10 cellular contexts compared by ENCODE assay signal in genomic region chr3:186786810-186787375, GRCh38. TPM values are rescaled to one million over a fixed set of nuclear protein-coding genes. Genes with fewer than 3 reads are reported as not detected.
A peak's percentile ranks its signal among the peaks of the same experiment; 100 is the strongest.
DNase-seq lines count a peak whose midpoint lies in the region; ATAC-seq and TF ChIP-seq lines count a peak whose summit lies in the region.
"Had no signal": no experiment of that assay in that cellular context is flagged by ENCODE, and none has a peak within 500 bp of the region (broad histone marks: within the 10 kb centered on the region; RNA-seq: fewer than 3 reads in every experiment).

No MANE protein-coding gene starts in this region.

- TF ChIP-seq EP300 in sigmoid colon (IDR thresholded peaks at IDR 0.05): no peak

- 43 to 50% (median 49%) methylated on average over 5 of the region's 5 CpGs for WGBS in heart left ventricle, 4 donors
- 40 to 55% methylated on average over 5 of the region's 5 CpGs for WGBS in sigmoid colon, 2 donors

- peaks cover 58% of the 10 kb centered on the region for H3K4me1 Mint-ChIP-seq in activated CD4-positive, alpha-beta memory T cell treated with anti-CD3 and anti-CD28 coated beads, Interleukin-2, amount 10 ng/mL, durations not matched to agents 7 days and 5 days
- peaks cover 30% of the 10 kb centered on the region for H3K4me1 Mint-ChIP-seq in type B pancreatic cell (ENCODE audit: unreplicated experiment)

- H3K9me3 Mint-ChIP-seq in activated CD4-positive, alpha-beta memory T cell treated with anti-CD3 and anti-CD28 coated beads, Interleukin-2, amount 10 ng/mL, durations not matched to agents 7 days and 5 days: no peaks in the 10 kb centered on the region
- H3K9me3 Mint-ChIP-seq in type B pancreatic cell: no peaks in the 10 kb centered on the region

- ATAC-seq in heart left ventricle: no peak
- ATAC-seq in Right ventricle myocardium superior (ENCODE audit: poor library complexity): no peak
- no peak for ATAC-seq in HG03432 (IDR thresholded peaks at IDR 0.05; ENCODE audit: unreplicated experiment)
- no peak for ATAC-seq in HG03439 (IDR thresholded peaks at IDR 0.05; ENCODE audit: unreplicated experiment)
- ATAC-seq: left cardiac atrium had no signal

- DNase-seq in heart left ventricle (no peak), Right ventricle myocardium superior (no peak), type B pancreatic cell (ENCODE audit: extremely low spot score, unreplicated experiment) (no peak), sigmoid colon (no peak)
- DNase-seq in activated CD4-positive, alpha-beta memory T cell treated with anti-CD3 and anti-CD28 coated beads, Interleukin-2, amount 10 ng/mL, durations not matched to agents 7 days and 5 days: no peak
- DNase-seq: left cardiac atrium, NCI-H2171 had no signal

- H3K9me3 ChIP-seq in heart left ventricle (no peaks in the 10 kb centered on the region), iPS-18a (ENCODE audit: control insufficient read depth, low read depth, low read length) (no peaks in the 10 kb centered on the region), sigmoid colon (no peaks in the 10 kb centered on the region)

- peaks cover 6 to 80% (median 74%) of the 10 kb centered on the region in 9 donors for H3K36me3 ChIP-seq in heart left ventricle
- peaks cover 82% of the 10 kb centered on the region for H3K36me3 ChIP-seq in iPS-18a (ENCODE audit: control insufficient read depth, low read depth, low read length)
- peaks cover 28 to 69% (median 51%) of the 10 kb centered on the region in 4 donors for H3K36me3 ChIP-seq in sigmoid colon

- POLR2A ChIA-PET in activated CD4-positive, alpha-beta memory T cell treated with anti-CD3 and anti-CD28 coated beads, Interleukin-2, amount 10 ng/mL, durations not matched to agents 7 days and 5 days (lab: Charles Lee): interaction anchor here (1.1 to 6.4 kb wide), 7 partner anchors 12 to 859 kb away, joined by 3 to 77 read pairs (median 11); partner anchors contain the start of gene RFC4

- no peak overlapping the region for H3K27ac ChIP-seq in heart left ventricle
- H3K27ac ChIP-seq in iPS-18a (ENCODE audit: low read length): no peak overlapping the region
- H3K27ac ChIP-seq in sigmoid colon: no peak overlapping the region

- peaks cover 89% of the 10 kb centered on the region for H3K36me3 Mint-ChIP-seq in activated CD4-positive, alpha-beta memory T cell treated with anti-CD3 and anti-CD28 coated beads, Interleukin-2, amount 10 ng/mL, durations not matched to agents 7 days and 5 days (ENCODE audit: low read depth)
- H3K36me3 Mint-ChIP-seq in type B pancreatic cell: peaks cover 54% of the 10 kb centered on the region

- TF ChIP-seq CTCF in heart left ventricle (IDR thresholded peaks at IDR 0.05): no peak
- no peak for TF ChIP-seq CTCF in type B pancreatic cell (conservative IDR thresholded peaks at IDR 0.05)
- no peak for TF ChIP-seq CTCF in sigmoid colon (IDR thresholded peaks at IDR 0.05)

- H3K27me3 ChIP-seq in heart left ventricle (no peaks in the 10 kb centered on the region), iPS-18a (ENCODE audit: control insufficient read depth, insufficient read depth, low read length) (no peaks in the 10 kb centered on the region), sigmoid colon (no peaks in the 10 kb centered on the region)

- intact Hi-C loops in heart left ventricle (cut with DNase I): loop anchor here in 1 of 10 donors (10.0 kb wide), 1 partner anchor 852 kb away; the partner anchor contains the start of gene TRA2B
- intact Hi-C loops in Right ventricle myocardium superior (cut with DNase I): no loop called here
- intact Hi-C loops in sigmoid colon (cut with DNase I): no loop called here

- CTCF ChIA-PET in activated CD4-positive, alpha-beta memory T cell treated with anti-CD3 and anti-CD28 coated beads, Interleukin-2, amount 10 ng/mL, durations not matched to agents 7 days and 5 days (lab: Charles Lee): interaction anchor here (1.0 to 1.4 kb wide), 2 partner anchors 145 to 170 kb away, joined by 3 to 4 read pairs; no protein-coding TSS in a partner anchor

- H3K4me1 ChIP-seq in heart left ventricle: peaks cover 7 to 62% (median 40%) of the 10 kb centered on the region in 12 donors
- peaks cover 4% of the 10 kb centered on the region for H3K4me1 ChIP-seq in iPS-18a (ENCODE audit: control insufficient read depth, low read depth, low read length)
- H3K4me1 ChIP-seq in sigmoid colon: peaks cover 0 to 55% (median 44%) of the 10 kb centered on the region in 4 donors

- peak overlapping the region; percentile 100 for H3K9ac ChIP-seq in iPS-18a (ENCODE audit: low read length)

- H3K4me3 ChIP-seq in heart left ventricle (peak overlapping the region in 7 of 12 donors; percentile 71 to 97 (median 87)), iPS-18a (ENCODE audit: low read length) (peak overlapping the region; percentile 92), sigmoid colon (peak overlapping the region in 1 of 4 donors; percentile 94)

- peak overlapping the region; percentile 99 for H3K4me3 Mint-ChIP-seq in activated CD4-positive, alpha-beta memory T cell treated with anti-CD3 and anti-CD28 coated beads, Interleukin-2, amount 10 ng/mL, durations not matched to agents 7 days and 5 days
- H3K4me3 Mint-ChIP-seq in type B pancreatic cell: peak overlapping the region; percentile 69

- TF ChIP-seq POLR2A in heart left ventricle (IDR thresholded peaks at IDR 0.05) (no peak), sigmoid colon (IDR thresholded peaks at IDR 0.05) (no peak)

- peak overlapping the region; percentile 74 for H3K27ac Mint-ChIP-seq in activated CD4-positive, alpha-beta memory T cell treated with anti-CD3 and anti-CD28 coated beads, Interleukin-2, amount 10 ng/mL, durations not matched to agents 7 days and 5 days
- peak overlapping the region; percentile 98 for H3K27ac Mint-ChIP-seq in type B pancreatic cell

- H3K27me3 Mint-ChIP-seq in activated CD4-positive, alpha-beta memory T cell treated with anti-CD3 and anti-CD28 coated beads, Interleukin-2, amount 10 ng/mL, durations not matched to agents 7 days and 5 days: no peaks in the 10 kb centered on the region
- H3K27me3 Mint-ChIP-seq in type B pancreatic cell: peaks cover 5% of the 10 kb centered on the region

RNA-seq across cellular contexts. Expression of gene EIF4A2, which starts 3.5 kb away (rescaled TPM):
- total RNA-seq in heart left ventricle (100 to 1,000 TPM; 291 to 496 (median 375) TPM), Right ventricle myocardium superior (415 TPM), type B pancreatic cell (ENCODE audit: low replicate concordance) (477 and 480 TPM in 2 replicates), sigmoid colon (1,000 to 10,000 TPM in 1 of 4 donors, 100 to 1,000 TPM in 3; 632 to 1,010 (median 767) TPM)
- polyA plus RNA-seq in heart left ventricle (100 to 1,000 TPM; 255 to 330 TPM), sigmoid colon (100 to 1,000 TPM; 305 to 428 (median 372) TPM)
- 100 to 1,000 TPM; 385 to 388 TPM for total RNA-seq in activated CD4-positive, alpha-beta memory T cell treated with anti-CD3 and anti-CD28 coated beads, Interleukin-2, amount 10 ng/mL, durations not matched to agents 7 days and 5 days

RNA-seq across cellular contexts. Expression of gene RFC4, which starts 19.4 kb away (rescaled TPM):
- 1 to 10 TPM; 4.6 to 9.8 (median 7.9) TPM for total RNA-seq in heart left ventricle
- 10 to 100 TPM in 1 of 2 donors, 1 to 10 TPM in 1; 7.2 to 21.0 TPM for polyA plus RNA-seq in heart left ventricle
- 8.6 TPM for total RNA-seq in Right ventricle myocardium superior
- total RNA-seq in activated CD4-positive, alpha-beta memory T cell treated with anti-CD3 and anti-CD28 coated beads, Interleukin-2, amount 10 ng/mL, durations not matched to agents 7 days and 5 days: 10 to 100 TPM; 85.5 to 89.3 TPM
- total RNA-seq in type B pancreatic cell (ENCODE audit: low replicate concordance): 33.6 and 64.2 TPM in 2 replicates
- 10 to 100 TPM in 3 of 4 donors, 1 to 10 TPM in 1; 8.7 to 26.6 (median 18.5) TPM for total RNA-seq in sigmoid colon
- 10 to 100 TPM; 13.9 to 30.3 (median 14.4) TPM for polyA plus RNA-seq in sigmoid colon

RNA-seq across cellular contexts. Expression of gene ADIPOQ, which starts 55.6 kb away (rescaled TPM):
- total RNA-seq in heart left ventricle (100 to 1,000 TPM in 1 of 9 donors, 10 to 100 TPM in 2, 1 to 10 TPM in 4, under 1 TPM in 2; 0.12 to 113 (median 1.8) TPM), Right ventricle myocardium superior (8.2 TPM), type B pancreatic cell (ENCODE audit: low replicate concordance) (not detected in 2 replicates), sigmoid colon (10 to 100 TPM in 1 of 4 donors, under 1 TPM in 3; 0.54 to 53.5 (median 0.83) TPM)
- polyA plus RNA-seq in heart left ventricle (10 to 100 TPM in 1 of 2 donors, 1 to 10 TPM in 1; 1.1 to 19.6 TPM), sigmoid colon (10 to 100 TPM in 1 of 3 donors, 1 to 10 TPM in 1, not detected in 1; 1.8 to 25.3 TPM)
- not detected for total RNA-seq in activated CD4-positive, alpha-beta memory T cell treated with anti-CD3 and anti-CD28 coated beads, Interleukin-2, amount 10 ng/mL, durations not matched to agents 7 days and 5 days
